ENCODE assay signal across 1 cellular context in the genomic region with DNA sequence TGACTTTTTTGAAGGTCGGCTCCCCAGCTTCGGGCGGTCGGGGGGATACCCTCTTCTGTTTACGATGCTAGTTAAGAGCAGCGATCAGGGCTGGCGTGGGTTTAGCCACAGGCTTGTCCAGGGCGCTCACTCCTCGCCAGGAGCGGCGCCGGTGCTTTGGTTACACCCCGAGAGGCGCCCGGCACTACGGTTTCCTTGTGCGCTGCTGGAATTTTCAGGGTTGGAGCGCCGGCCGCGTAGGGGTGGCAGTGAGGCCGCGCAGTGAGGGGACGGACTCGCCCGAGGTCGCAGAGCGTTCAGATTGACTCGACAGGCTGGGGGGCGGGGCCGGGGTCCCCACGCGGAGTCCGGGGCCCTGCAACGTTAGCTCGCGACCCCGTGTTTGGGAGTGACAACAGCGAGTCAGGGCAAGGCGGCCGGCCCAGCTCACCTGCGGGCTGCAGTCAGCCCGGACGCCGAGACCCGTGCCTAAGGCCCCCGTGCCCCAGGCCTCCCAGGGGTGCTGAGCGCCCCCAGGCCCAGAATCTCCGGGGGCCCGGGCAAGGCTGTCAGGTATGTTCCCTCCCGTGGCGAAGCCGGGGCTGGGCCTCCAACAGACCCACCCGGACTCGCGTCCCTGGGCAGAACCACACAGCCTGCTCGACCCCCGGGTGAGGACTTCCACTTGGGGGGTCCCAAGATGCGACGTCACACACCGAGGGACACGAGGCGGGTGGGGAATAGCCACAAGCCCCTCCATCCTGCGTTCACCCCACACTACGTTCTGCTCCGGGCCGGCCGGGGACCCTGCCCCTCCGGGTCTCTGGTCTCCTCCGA.
TF ChIP-seq lines count a peak whose summit lies in the region.

No MANE protein-coding gene starts in this region.

TF ChIP-seq in HepG2, 621 proteins besides CTCF, POLR2A, EP300 and RAD21 (continues in another document):
- TF ChIP-seq ETV6 (CRISPR knock-in tag; conservative IDR thresholded peaks at IDR 0.05) (no peak; the same call in 1 of the 2 replicates), REL (CRISPR knock-in tag; conservative IDR thresholded peaks at IDR 0.05) (no peak), POLR2AphosphoS2 (IDR thresholded peaks at IDR 0.05; ENCODE audit: low read depth, low read length) (no peak), EED (CRISPR knock-in tag; IDR thresholded peaks at IDR 0.05) (no peak), ZNF572 (CRISPR knock-in tag; IDR thresholded peaks at IDR 0.05) (peak; percentile 86; the same call in 1 of the 2 replicates), ZNF616 (CRISPR knock-in tag; IDR thresholded peaks at IDR 0.05; ENCODE audit: low read depth) (no peak), ZNF460 (CRISPR knock-in tag; IDR thresholded peaks at IDR 0.05; ENCODE audit: borderline replicate concordance) (no peak), IKZF1 (IDR thresholded peaks at IDR 0.05) (no peak), ARNT2 (CRISPR knock-in tag; IDR thresholded peaks at IDR 0.05; ENCODE audit: low read depth) (no peak; the same call in 1 of the 2 replicates), ZNF101 (CRISPR knock-in tag; IDR thresholded peaks at IDR 0.05; ENCODE audit: borderline replicate concordance, low read depth) (no peak), CCAR2 (optimal IDR thresholded peaks at IDR 0.05; ENCODE audit: low read depth, low read length) (no peak), ZNF33A (CRISPR knock-in tag; IDR thresholded peaks at IDR 0.05; ENCODE audit: borderline replicate concordance) (no peak), ZNF121 (CRISPR knock-in tag; IDR thresholded peaks at IDR 0.05) (no peak), SRF (IDR thresholded peaks at IDR 0.05; ENCODE audit: low read depth, low read length) (no peak), HCFC1 (IDR thresholded peaks at IDR 0.05; ENCODE audit: low read depth, low read length) (no peak)
- TF ChIP-seq, protein P1, sequence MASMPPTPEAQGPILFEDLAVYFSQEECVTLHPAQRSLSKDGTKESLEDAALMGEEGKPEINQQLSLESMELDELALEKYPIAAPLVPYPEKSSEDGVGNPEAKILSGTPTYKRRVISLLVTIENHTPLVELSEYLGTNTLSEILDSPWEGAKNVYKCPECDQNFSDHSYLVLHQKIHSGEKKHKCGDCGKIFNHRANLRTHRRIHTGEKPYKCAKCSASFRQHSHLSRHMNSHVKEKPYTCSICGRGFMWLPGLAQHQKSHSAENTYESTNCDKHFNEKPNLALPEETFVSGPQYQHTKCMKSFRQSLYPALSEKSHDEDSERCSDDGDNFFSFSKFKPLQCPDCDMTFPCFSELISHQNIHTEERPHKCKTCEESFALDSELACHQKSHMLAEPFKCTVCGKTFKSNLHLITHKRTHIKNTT (CRISPR knock-in tag; IDR thresholded peaks at IDR 0.05): no peak
- TF ChIP-seq, protein P2, sequence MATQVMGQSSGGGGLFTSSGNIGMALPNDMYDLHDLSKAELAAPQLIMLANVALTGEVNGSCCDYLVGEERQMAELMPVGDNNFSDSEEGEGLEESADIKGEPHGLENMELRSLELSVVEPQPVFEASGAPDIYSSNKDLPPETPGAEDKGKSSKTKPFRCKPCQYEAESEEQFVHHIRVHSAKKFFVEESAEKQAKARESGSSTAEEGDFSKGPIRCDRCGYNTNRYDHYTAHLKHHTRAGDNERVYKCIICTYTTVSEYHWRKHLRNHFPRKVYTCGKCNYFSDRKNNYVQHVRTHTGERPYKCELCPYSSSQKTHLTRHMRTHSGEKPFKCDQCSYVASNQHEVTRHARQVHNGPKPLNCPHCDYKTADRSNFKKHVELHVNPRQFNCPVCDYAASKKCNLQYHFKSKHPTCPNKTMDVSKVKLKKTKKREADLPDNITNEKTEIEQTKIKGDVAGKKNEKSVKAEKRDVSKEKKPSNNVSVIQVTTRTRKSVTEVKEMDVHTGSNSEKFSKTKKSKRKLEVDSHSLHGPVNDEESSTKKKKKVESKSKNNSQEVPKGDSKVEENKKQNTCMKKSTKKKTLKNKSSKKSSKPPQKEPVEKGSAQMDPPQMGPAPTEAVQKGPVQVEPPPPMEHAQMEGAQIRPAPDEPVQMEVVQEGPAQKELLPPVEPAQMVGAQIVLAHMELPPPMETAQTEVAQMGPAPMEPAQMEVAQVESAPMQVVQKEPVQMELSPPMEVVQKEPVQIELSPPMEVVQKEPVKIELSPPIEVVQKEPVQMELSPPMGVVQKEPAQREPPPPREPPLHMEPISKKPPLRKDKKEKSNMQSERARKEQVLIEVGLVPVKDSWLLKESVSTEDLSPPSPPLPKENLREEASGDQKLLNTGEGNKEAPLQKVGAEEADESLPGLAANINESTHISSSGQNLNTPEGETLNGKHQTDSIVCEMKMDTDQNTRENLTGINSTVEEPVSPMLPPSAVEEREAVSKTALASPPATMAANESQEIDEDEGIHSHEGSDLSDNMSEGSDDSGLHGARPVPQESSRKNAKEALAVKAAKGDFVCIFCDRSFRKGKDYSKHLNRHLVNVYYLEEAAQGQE (IDR thresholded peaks at IDR 0.05; ENCODE audit: borderline replicate concordance in 1 of 2, low read depth in 1 of 2, low read length in 2 of 2): no peak
- TF ChIP-seq, protein P3, sequence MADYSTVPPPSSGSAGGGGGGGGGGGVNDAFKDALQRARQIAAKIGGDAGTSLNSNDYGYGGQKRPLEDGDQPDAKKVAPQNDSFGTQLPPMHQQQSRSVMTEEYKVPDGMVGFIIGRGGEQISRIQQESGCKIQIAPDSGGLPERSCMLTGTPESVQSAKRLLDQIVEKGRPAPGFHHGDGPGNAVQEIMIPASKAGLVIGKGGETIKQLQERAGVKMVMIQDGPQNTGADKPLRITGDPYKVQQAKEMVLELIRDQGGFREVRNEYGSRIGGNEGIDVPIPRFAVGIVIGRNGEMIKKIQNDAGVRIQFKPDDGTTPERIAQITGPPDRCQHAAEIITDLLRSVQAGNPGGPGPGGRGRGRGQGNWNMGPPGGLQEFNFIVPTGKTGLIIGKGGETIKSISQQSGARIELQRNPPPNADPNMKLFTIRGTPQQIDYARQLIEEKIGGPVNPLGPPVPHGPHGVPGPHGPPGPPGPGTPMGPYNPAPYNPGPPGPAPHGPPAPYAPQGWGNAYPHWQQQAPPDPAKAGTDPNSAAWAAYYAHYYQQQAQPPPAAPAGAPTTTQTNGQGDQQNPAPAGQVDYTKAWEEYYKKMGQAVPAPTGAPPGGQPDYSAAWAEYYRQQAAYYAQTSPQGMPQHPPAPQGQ (CRISPR knock-in tag; IDR thresholded peaks at IDR 0.05; ENCODE audit: borderline replicate concordance): no peak
- TF ChIP-seq, protein P4, sequence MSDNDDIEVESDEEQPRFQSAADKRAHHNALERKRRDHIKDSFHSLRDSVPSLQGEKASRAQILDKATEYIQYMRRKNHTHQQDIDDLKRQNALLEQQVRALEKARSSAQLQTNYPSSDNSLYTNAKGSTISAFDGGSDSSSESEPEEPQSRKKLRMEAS (IDR thresholded peaks at IDR 0.05): peak; percentile 38; the same call in 1 of the 2 replicates
- TF ChIP-seq, protein P5, sequence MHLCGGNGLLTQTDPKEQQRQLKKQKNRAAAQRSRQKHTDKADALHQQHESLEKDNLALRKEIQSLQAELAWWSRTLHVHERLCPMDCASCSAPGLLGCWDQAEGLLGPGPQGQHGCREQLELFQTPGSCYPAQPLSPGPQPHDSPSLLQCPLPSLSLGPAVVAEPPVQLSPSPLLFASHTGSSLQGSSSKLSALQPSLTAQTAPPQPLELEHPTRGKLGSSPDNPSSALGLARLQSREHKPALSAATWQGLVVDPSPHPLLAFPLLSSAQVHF (CRISPR knock-in tag; IDR thresholded peaks at IDR 0.05): no peak
- TF ChIP-seq, protein P6, sequence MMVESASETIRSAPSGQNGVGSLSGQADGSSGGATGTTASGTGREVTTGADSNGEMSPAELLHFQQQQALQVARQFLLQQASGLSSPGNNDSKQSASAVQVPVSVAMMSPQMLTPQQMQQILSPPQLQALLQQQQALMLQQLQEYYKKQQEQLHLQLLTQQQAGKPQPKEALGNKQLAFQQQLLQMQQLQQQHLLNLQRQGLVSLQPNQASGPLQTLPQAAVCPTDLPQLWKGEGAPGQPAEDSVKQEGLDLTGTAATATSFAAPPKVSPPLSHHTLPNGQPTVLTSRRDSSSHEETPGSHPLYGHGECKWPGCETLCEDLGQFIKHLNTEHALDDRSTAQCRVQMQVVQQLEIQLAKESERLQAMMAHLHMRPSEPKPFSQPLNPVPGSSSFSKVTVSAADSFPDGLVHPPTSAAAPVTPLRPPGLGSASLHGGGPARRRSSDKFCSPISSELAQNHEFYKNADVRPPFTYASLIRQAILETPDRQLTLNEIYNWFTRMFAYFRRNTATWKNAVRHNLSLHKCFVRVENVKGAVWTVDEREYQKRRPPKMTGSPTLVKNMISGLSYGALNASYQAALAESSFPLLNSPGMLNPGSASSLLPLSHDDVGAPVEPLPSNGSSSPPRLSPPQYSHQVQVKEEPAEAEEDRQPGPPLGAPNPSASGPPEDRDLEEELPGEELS (CRISPR knock-in tag; IDR thresholded peaks at IDR 0.05): no peak
- TF ChIP-seq, protein P7, sequence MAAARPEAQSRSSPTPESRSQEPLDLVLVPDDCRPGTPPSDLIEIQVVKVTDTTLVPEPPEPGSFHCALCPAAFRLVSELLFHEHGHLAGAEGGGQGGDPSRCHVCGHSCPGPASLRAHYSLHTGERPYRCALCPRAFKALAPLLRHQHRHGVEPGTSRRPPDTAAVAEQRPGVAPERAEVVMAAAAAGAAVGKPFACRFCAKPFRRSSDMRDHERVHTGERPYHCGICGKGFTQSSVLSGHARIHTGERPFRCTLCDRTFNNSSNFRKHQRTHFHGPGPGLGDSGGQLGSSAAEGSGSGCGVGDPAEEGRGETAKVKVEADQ (CRISPR knock-in tag; IDR thresholded peaks at IDR 0.05; ENCODE audit: borderline replicate concordance): peak; percentile 34; the same call in 1 of the 2 replicates
- TF ChIP-seq, protein P8, sequence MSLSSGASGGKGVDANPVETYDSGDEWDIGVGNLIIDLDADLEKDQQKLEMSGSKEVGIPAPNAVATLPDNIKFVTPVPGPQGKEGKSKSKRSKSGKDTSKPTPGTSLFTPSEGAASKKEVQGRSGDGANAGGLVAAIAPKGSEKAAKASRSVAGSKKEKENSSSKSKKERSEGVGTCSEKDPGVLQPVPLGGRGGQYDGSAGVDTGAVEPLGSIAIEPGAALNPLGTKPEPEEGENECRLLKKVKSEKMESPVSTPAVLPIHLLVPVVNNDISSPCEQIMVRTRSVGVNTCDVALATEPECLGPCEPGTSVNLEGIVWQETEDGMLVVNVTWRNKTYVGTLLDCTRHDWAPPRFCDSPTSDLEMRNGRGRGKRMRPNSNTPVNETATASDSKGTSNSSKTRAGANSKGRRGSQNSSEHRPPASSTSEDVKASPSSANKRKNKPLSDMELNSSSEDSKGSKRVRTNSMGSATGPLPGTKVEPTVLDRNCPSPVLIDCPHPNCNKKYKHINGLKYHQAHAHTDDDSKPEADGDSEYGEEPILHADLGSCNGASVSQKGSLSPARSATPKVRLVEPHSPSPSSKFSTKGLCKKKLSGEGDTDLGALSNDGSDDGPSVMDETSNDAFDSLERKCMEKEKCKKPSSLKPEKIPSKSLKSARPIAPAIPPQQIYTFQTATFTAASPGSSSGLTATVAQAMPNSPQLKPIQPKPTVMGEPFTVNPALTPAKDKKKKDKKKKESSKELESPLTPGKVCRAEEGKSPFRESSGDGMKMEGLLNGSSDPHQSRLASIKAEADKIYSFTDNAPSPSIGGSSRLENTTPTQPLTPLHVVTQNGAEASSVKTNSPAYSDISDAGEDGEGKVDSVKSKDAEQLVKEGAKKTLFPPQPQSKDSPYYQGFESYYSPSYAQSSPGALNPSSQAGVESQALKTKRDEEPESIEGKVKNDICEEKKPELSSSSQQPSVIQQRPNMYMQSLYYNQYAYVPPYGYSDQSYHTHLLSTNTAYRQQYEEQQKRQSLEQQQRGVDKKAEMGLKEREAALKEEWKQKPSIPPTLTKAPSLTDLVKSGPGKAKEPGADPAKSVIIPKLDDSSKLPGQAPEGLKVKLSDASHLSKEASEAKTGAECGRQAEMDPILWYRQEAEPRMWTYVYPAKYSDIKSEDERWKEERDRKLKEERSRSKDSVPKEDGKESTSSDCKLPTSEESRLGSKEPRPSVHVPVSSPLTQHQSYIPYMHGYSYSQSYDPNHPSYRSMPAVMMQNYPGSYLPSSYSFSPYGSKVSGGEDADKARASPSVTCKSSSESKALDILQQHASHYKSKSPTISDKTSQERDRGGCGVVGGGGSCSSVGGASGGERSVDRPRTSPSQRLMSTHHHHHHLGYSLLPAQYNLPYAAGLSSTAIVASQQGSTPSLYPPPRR (CRISPR knock-in tag; IDR thresholded peaks at IDR 0.05; ENCODE audit: borderline replicate concordance): no peak
